ENCODE assay signal across 8 cellular contexts in the genomic region with DNA sequence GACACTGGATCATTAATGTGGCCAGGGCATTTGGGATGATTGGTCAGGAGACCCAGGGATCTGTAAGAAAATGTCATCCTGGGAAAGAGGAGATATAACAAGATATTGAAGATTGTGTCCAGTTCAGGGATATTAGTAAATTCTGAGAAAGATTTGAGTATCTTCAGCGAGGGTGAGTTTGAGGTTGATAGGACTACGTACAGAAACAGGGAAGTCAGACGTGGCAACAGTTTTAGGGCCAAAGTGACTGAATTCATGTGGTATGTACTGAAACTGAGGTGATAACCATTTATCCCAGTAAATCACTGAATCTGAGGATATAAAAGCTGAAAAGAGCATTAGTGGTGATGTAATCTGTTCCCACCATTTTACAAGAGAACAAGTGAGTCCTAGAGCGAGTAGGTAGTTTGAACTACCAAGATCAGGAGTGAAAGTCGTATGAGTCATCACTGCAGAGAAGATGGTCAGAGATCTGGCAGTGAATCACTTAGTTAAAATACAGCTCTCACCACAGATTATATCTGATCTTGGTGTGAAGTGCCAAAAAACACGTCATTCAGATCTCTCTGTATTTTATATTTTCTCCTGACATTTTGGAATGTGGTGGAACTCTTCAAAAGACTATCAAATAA.
A peak's percentile ranks its signal among the peaks of the same experiment; 100 is the strongest.
DNase-seq lines count a peak whose midpoint lies in the region; ATAC-seq lines count a peak whose summit lies in the region.

No MANE protein-coding gene starts in this region.

- H3K36me3 Mint-ChIP-seq in T-helper 2 cell treated with Interferon-gamma antibody and Interleukin-4, amounts not matched to agents 5 μg/mL and 100 μg/mL, for 36 hours (ENCODE audit: low read depth) = no peaks in the 10 kb centered on the region

- H3K4me3 Mint-ChIP-seq in T-helper 2 cell treated with Interferon-gamma antibody and Interleukin-4, amounts not matched to agents 5 μg/mL and 100 μg/mL, for 36 hours = no peak overlapping the region

- H3K27ac Mint-ChIP-seq in T-helper 2 cell treated with Interferon-gamma antibody and Interleukin-4, amounts not matched to agents 5 μg/mL and 100 μg/mL, for 36 hours = no peak overlapping the region

- peaks cover 9% of the 10 kb centered on the region for H3K9me3 Mint-ChIP-seq in T-helper 2 cell treated with Interferon-gamma antibody and Interleukin-4, amounts not matched to agents 5 μg/mL and 100 μg/mL, for 36 hours

- no peaks in the 10 kb centered on the region for H3K27me3 Mint-ChIP-seq in T-helper 2 cell treated with Interferon-gamma antibody and Interleukin-4, amounts not matched to agents 5 μg/mL and 100 μg/mL, for 36 hours (ENCODE audit: low read depth)

- DNase-seq in DMS 273 (lab: John Stamatoyannopoulos, UW; ENCODE audit: unreplicated experiment) = peak; percentile 78
- DNase-seq in T-helper 2 cell treated with Interferon-gamma antibody and Interleukin-4, amounts not matched to agents 5 μg/mL and 100 μg/mL, for 36 hours (ENCODE audit: low spot score) = peak; percentile 37
- no peak for DNase-seq in left lobe of liver (ENCODE audit: low spot score)
- DNase-seq in NCI-H1417 (lab: John Stamatoyannopoulos, UW) = no peak
- DNase-seq in DMS153 (lab: John Stamatoyannopoulos, UW) = no peak
- no peak for DNase-seq in ecto neural progenitor cell (ENCODE audit: low spot score)

- ATAC-seq in GM19455 (IDR thresholded peaks at IDR 0.05; ENCODE audit: unreplicated experiment) (peak; percentile 100), HG03354 (IDR thresholded peaks at IDR 0.05; ENCODE audit: poor library complexity, severe bottlenecking, unreplicated experiment) (peak; percentile 100), left lobe of liver (peak; percentile 59)

- peaks cover 6% of the 10 kb centered on the region for H3K4me1 Mint-ChIP-seq in T-helper 2 cell treated with Interferon-gamma antibody and Interleukin-4, amounts not matched to agents 5 μg/mL and 100 μg/mL, for 36 hours (ENCODE audit: low read depth)

Comparison
In these comparisons a context has a peak if more than half of its experiments do, and no peak if none do; other contexts are left out.
1. DNase-seq: peak in DMS 273 (single experiment) and T-helper 2 cell treated with Interferon-gamma antibody and Interleukin-4, amounts not matched to agents 5 μg/mL and 100 μg/mL, for 36 hours (single experiment); none in left lobe of liver (single experiment), NCI-H1417 (0 of 3), DMS153 (single experiment) and ecto neural progenitor cell (single experiment).
2. Peak in every context shown above with its lines, with median percentiles within 50 percentile points of each other: ATAC-seq.